1 cellular context compared by ENCODE assay signal in genomic region chr2:187461294-187462261, GRCh38.
TF ChIP-seq lines count a peak whose summit lies in the region.

No MANE protein-coding gene starts in this region.

TF ChIP-seq in HepG2, 621 proteins besides CTCF, POLR2A, EP300 and RAD21 (continued from another document):
- no peak; the same call in 1 of the 2 replicates for TF ChIP-seq ZNF773 (CRISPR knock-in tag; IDR thresholded peaks at IDR 0.05; ENCODE audit: borderline replicate concordance)
- no peak for TF ChIP-seq KLF15 (CRISPR knock-in tag; IDR thresholded peaks at IDR 0.05; ENCODE audit: borderline replicate concordance)
- 0 out of 2 replicates have a peak, but pooled peaks have one; percentile 45 for TF ChIP-seq ZNF446 (CRISPR knock-in tag; IDR thresholded peaks at IDR 0.05)
- TF ChIP-seq HMGXB4 (CRISPR knock-in tag; IDR thresholded peaks at IDR 0.05; ENCODE audit: borderline replicate concordance in 1 of 2, low read depth in 1 of 2): peak; percentile 79 to 89
- TF ChIP-seq, protein P1, sequence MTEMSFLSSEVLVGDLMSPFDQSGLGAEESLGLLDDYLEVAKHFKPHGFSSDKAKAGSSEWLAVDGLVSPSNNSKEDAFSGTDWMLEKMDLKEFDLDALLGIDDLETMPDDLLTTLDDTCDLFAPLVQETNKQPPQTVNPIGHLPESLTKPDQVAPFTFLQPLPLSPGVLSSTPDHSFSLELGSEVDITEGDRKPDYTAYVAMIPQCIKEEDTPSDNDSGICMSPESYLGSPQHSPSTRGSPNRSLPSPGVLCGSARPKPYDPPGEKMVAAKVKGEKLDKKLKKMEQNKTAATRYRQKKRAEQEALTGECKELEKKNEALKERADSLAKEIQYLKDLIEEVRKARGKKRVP (CRISPR knock-in tag; IDR thresholded peaks at IDR 0.05): no peak
- peak; percentile 68; the same call in 1 of the 2 replicates for TF ChIP-seq CREBL2 (CRISPR knock-in tag; IDR thresholded peaks at IDR 0.05; ENCODE audit: borderline replicate concordance)
- no peak for TF ChIP-seq KAT2B (IDR thresholded peaks at IDR 0.05; ENCODE audit: borderline replicate concordance, low read depth, low read length)
- TF ChIP-seq, protein P2, sequence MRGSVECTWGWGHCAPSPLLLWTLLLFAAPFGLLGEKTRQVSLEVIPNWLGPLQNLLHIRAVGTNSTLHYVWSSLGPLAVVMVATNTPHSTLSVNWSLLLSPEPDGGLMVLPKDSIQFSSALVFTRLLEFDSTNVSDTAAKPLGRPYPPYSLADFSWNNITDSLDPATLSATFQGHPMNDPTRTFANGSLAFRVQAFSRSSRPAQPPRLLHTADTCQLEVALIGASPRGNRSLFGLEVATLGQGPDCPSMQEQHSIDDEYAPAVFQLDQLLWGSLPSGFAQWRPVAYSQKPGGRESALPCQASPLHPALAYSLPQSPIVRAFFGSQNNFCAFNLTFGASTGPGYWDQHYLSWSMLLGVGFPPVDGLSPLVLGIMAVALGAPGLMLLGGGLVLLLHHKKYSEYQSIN (CRISPR knock-in tag; IDR thresholded peaks at IDR 0.05; ENCODE audit: borderline replicate concordance): no peak
- no peak for TF ChIP-seq TBX3 (IDR thresholded peaks at IDR 0.05; ENCODE audit: borderline replicate concordance)
- TF ChIP-seq ZNF33B (CRISPR knock-in tag; IDR thresholded peaks at IDR 0.05): no peak; the same call in 1 of the 2 replicates
- 0 out of 2 replicates have a peak, but pooled peaks have one; percentile 9 for TF ChIP-seq ZBTB44 (CRISPR knock-in tag; IDR thresholded peaks at IDR 0.05)
- peak; percentile 24; the same call in 1 of the 2 replicates for TF ChIP-seq ZNF567 (CRISPR knock-in tag; IDR thresholded peaks at IDR 0.05; ENCODE audit: borderline replicate concordance)
- TF ChIP-seq, protein P3, sequence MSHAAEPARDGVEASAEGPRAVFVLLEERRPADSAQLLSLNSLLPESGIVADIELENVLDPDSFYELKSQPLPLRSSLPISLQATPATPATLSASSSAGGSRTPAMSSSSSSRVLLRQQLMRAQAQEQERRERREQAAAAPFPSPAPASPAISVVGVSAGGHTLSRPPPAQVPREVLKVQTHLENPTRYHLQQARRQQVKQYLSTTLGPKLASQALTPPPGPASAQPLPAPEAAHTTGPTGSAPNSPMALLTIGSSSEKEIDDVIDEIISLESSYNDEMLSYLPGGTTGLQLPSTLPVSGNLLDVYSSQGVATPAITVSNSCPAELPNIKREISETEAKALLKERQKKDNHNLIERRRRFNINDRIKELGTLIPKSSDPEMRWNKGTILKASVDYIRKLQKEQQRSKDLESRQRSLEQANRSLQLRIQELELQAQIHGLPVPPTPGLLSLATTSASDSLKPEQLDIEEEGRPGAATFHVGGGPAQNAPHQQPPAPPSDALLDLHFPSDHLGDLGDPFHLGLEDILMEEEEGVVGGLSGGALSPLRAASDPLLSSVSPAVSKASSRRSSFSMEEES (CRISPR knock-in tag; IDR thresholded peaks at IDR 0.05): peak; percentile 78
- TF ChIP-seq, protein P4, sequence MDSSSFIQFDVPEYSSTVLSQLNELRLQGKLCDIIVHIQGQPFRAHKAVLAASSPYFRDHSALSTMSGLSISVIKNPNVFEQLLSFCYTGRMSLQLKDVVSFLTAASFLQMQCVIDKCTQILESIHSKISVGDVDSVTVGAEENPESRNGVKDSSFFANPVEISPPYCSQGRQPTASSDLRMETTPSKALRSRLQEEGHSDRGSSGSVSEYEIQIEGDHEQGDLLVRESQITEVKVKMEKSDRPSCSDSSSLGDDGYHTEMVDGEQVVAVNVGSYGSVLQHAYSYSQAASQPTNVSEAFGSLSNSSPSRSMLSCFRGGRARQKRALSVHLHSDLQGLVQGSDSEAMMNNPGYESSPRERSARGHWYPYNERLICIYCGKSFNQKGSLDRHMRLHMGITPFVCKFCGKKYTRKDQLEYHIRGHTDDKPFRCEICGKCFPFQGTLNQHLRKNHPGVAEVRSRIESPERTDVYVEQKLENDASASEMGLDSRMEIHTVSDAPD (CRISPR knock-in tag; IDR thresholded peaks at IDR 0.05): no peak
- TF ChIP-seq, protein P5, sequence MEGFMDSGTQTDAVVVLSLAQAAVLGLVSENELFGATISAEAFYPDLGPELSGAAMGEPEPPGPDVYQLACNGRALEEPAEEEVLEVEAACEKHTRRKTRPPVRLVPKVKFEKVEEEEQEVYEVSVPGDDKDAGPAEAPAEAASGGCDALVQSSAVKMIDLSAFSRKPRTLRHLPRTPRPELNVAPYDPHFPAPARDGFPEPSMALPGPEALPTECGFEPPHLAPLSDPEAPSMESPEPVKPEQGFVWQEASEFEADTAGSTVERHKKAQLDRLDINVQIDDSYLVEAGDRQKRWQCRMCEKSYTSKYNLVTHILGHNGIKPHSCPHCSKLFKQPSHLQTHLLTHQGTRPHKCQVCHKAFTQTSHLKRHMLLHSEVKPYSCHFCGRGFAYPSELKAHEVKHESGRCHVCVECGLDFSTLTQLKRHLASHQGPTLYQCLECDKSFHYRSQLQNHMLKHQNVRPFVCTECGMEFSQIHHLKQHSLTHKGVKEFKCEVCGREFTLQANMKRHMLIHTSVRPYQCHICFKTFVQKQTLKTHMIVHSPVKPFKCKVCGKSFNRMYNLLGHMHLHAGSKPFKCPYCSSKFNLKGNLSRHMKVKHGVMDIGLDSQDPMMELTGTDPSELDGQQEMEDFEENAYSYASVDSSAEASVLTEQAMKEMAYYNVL (CRISPR knock-in tag; IDR thresholded peaks at IDR 0.05; ENCODE audit: borderline replicate concordance): peak; percentile 46; the same call in 1 of the 2 replicates
- no peak for TF ChIP-seq CHD4 (IDR thresholded peaks at IDR 0.05; ENCODE audit: borderline replicate concordance, low read length)
- TF ChIP-seq TCF7 (IDR thresholded peaks at IDR 0.05; ENCODE audit: low read depth): no peak
- peak; percentile 84; the same call in 1 of the 2 replicates for TF ChIP-seq ZNF704 (CRISPR knock-in tag; IDR thresholded peaks at IDR 0.05; ENCODE audit: borderline replicate concordance)
- TF ChIP-seq HOXD1 (CRISPR knock-in tag; IDR thresholded peaks at IDR 0.05): 0 out of 2 replicates have a peak, but pooled peaks have one; percentile 29
- TF ChIP-seq SIN3A (IDR thresholded peaks at IDR 0.05; ENCODE audit: borderline replicate concordance, low read depth, low read length): peak; percentile 85; the same call in 1 of the 2 replicates
TF ChIP-seq in HepG2: peak in this region for 280.
